In genomic region chr9:130222833-130223232, GRCh38 we compare ENCODE assay signal across 20 cellular contexts. TPM values are rescaled to one million over a fixed set of nuclear protein-coding genes. Genes with fewer than 3 reads are reported as not detected.
"Had no signal": no experiment of that assay in that cellular context is flagged by ENCODE, and none has a peak within 500 bp of the region (broad histone marks: within the 10 kb centered on the region; RNA-seq: fewer than 3 reads in every experiment).

No MANE protein-coding gene starts in this region.

- ATAC-seq: left colon; left ventricle myocardium superior; naive thymus-derived CD4-positive, alpha-beta T cell; right cardiac atrium; stimulated activated naive CD8-positive, alpha-beta T cell treated with anti-CD3 and anti-CD28 coated beads, Interleukin-15, amount 100 ng/mL, for 72 hours had no signal

- H3K27ac Mint-ChIP-seq: dendritic cell treated with granulocyte-macrophage colony-stimulating factor and Interleukin-4, amounts not matched to agents 40 ng/mL and 50 ng/mL, for 4 days; progenitor cell of endocrine pancreas; stimulated activated naive CD8-positive, alpha-beta T cell treated with anti-CD3 and anti-CD28 coated beads, Interleukin-15, amount 100 ng/mL, for 72 hours had no signal

- H3K4me1 Mint-ChIP-seq: naive thymus-derived CD4-positive, alpha-beta T cell; stimulated activated naive CD8-positive, alpha-beta T cell treated with anti-CD3 and anti-CD28 coated beads, Interleukin-15, amount 100 ng/mL, for 72 hours had no signal

- H3K27ac ChIP-seq: ovary, thoracic aorta, transverse colon had no signal

- H3K4me3 Mint-ChIP-seq: dendritic cell treated with granulocyte-macrophage colony-stimulating factor and Interleukin-4, amounts not matched to agents 40 ng/mL and 50 ng/mL, for 4 days; naive thymus-derived CD4-positive, alpha-beta T cell; stimulated activated naive CD8-positive, alpha-beta T cell treated with anti-CD3 and anti-CD28 coated beads, Interleukin-15, amount 100 ng/mL, for 72 hours had no signal

- DNase-seq: effector CD4-positive, alpha-beta T cell; foreskin melanocyte; head of caudate nucleus; hippocampal formation; left colon; left ventricle myocardium superior; mesendoderm; naive thymus-derived CD4-positive, alpha-beta T cell; ovary; stimulated activated CD4-positive, alpha-beta T cell treated with anti-CD3 and anti-CD28 coated beads, Interleukin-2, amount 100 ng/mL, for 48 hours; stimulated activated naive CD8-positive, alpha-beta T cell treated with anti-CD3 and anti-CD28 coated beads, Interleukin-15, amount 100 ng/mL, for 72 hours; transverse colon had no signal

- H3K27me3 ChIP-seq: ovary, transverse colon had no signal

- H3K27me3 Mint-ChIP-seq: dendritic cell treated with granulocyte-macrophage colony-stimulating factor and Interleukin-4, amounts not matched to agents 40 ng/mL and 50 ng/mL, for 4 days; naive thymus-derived CD4-positive, alpha-beta T cell; progenitor cell of endocrine pancreas; stimulated activated naive CD8-positive, alpha-beta T cell treated with anti-CD3 and anti-CD28 coated beads, Interleukin-15, amount 100 ng/mL, for 72 hours had no signal

- H3K9me3 ChIP-seq: ovary had no signal

- FAIRE-seq: colon had no signal

- H3K4me3 ChIP-seq: lung, ovary, smooth muscle cell, thoracic aorta, transverse colon had no signal

- H3K36me3 ChIP-seq: ovary, transverse colon had no signal

- H3K4me2 ChIP-seq: smooth muscle cell had no signal

- H3K36me3 Mint-ChIP-seq: naive thymus-derived CD4-positive, alpha-beta T cell had no signal

RNA-seq across cellular contexts. Expression of gene HMCN2, which starts 42.7 kb away (rescaled TPM):
- total RNA-seq: kidney epithelial cell; naive thymus-derived CD4-positive, alpha-beta T cell had no signal
- polyA plus RNA-seq: naive thymus-derived CD4-positive, alpha-beta T cell; smooth muscle cell had no signal

RNA-seq across cellular contexts. Expression of gene NCS1, which starts 50.6 kb away (rescaled TPM):
- polyA plus RNA-seq: naive thymus-derived CD4-positive, alpha-beta T cell had no signal
